15 cellular contexts compared by ENCODE assay signal in the genomic region with DNA sequence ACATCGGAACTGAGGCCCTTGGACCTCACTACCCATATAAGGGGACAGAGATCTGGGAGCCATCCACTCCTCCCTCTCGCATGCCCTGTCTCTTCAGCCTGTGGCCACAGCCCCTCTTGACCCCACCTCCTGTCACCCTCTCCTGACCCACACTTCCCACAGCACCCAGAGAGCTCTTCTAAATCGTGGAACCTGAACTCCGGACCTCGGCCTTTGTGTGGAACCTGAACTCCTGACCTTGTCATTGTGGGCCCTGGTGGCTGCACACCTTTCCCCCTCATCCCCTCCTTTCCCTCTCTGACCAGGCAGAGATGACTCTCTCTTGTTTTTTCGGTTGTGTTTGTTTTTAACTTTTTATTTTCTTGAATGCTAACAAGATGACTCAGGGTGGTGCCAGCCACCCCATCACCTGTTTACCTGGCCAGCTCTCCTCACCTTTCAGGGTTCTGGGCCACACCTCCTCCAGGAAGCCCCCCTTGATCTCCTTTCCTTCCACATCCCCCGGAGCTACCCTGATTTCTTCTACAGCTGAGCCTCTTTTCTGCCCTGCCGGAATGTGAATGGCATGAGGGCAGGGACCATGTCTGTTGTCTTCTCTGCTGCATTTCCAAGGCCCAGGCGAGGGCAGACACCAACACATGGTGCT. TPM values are rescaled to one million over a fixed set of nuclear protein-coding genes. Genes with fewer than 3 reads are reported as not detected.
"Had no signal": no experiment of that assay in that cellular context is flagged by ENCODE, and none has a peak within 500 bp of the region (broad histone marks: within the 10 kb centered on the region; RNA-seq: fewer than 3 reads in every experiment).

No MANE protein-coding gene starts in this region.

- H3K27me3 Mint-ChIP-seq: activated CD4-positive, alpha-beta memory T cell treated with anti-CD3 and anti-CD28 coated beads, Interleukin-2, amount 10 ng/mL, durations not matched to agents 7 days and 5 days had no signal

- H3K9me3 ChIP-seq: adrenal gland, pancreas, thyroid gland had no signal

- H3K27ac ChIP-seq: adrenal gland, cardiac muscle cell, pancreas, SK-N-MC, thyroid gland had no signal

- H3K4me3 Mint-ChIP-seq: activated CD4-positive, alpha-beta memory T cell treated with anti-CD3 and anti-CD28 coated beads, Interleukin-2, amount 10 ng/mL, durations not matched to agents 7 days and 5 days; activated T-helper 1 cell treated with anti-CD3 and anti-CD28 coated beads, Interleukin-12 subunit alpha, Interleukin-12 subunit beta, Interleukin-2, Interleukin-4 antibody, amounts not matched to agents 30 ng/mL and 10 ng/mL and 1 ng/mL, durations not matched to agents 14 hours and 24 hours and 36 hours had no signal

- H3K27ac Mint-ChIP-seq: activated CD4-positive, alpha-beta memory T cell treated with anti-CD3 and anti-CD28 coated beads, Interleukin-2, amount 10 ng/mL, durations not matched to agents 7 days and 5 days; activated T-helper 1 cell treated with anti-CD3 and anti-CD28 coated beads, Interleukin-12 subunit alpha, Interleukin-12 subunit beta, Interleukin-2, Interleukin-4 antibody, amounts not matched to agents 30 ng/mL and 10 ng/mL and 1 ng/mL, durations not matched to agents 14 hours and 24 hours and 36 hours had no signal

- H3K9me3 Mint-ChIP-seq: activated CD4-positive, alpha-beta memory T cell treated with anti-CD3 and anti-CD28 coated beads, Interleukin-2, amount 10 ng/mL, durations not matched to agents 7 days and 5 days; activated T-helper 1 cell treated with anti-CD3 and anti-CD28 coated beads, Interleukin-12 subunit alpha, Interleukin-12 subunit beta, Interleukin-2, Interleukin-4 antibody, amounts not matched to agents 30 ng/mL and 10 ng/mL and 1 ng/mL, durations not matched to agents 14 hours and 24 hours and 36 hours had no signal

- H3K27me3 ChIP-seq: adrenal gland, cardiac muscle cell, pancreas, thyroid gland had no signal

- ATAC-seq: left lobe of liver, pancreas had no signal

- DNase-seq: activated CD4-positive, alpha-beta memory T cell treated with anti-CD3 and anti-CD28 coated beads, Interleukin-2, amount 10 ng/mL, durations not matched to agents 7 days and 5 days; activated CD4-positive, CD25-positive, alpha-beta regulatory T cell treated with anti-CD3 and anti-CD28 coated beads, Interleukin-2, amount 50 U/mL, for 72 hours; activated CD8-positive, alpha-beta memory T cell treated with anti-CD3 and anti-CD28 coated beads, Interleukin-2, amount 50 U/mL, for 48 hours; activated naive CD4-positive, alpha-beta T cell treated with Interleukin-2 at 50 U/mL for 16 hours; adrenal gland; hippocampal formation; pancreas; stimulated activated CD4-positive, alpha-beta T cell treated with anti-CD3 and anti-CD28 coated beads, Interleukin-1b, Interleukin-23, amount 100 ng/mL, for 48 hours; thyroid gland had no signal

- H3K4me3 ChIP-seq: adrenal gland, cardiac muscle cell, pancreas, SK-N-MC, thyroid gland had no signal

RNA-seq across cellular contexts. Expression of a gene that starts 13.8 kb away (rescaled TPM):
- polyA plus RNA-seq: neural cell had no signal

RNA-seq across cellular contexts. Expression of a gene that starts 29.7 kb away (rescaled TPM):
- total RNA-seq: esophagus mucosa had no signal
- polyA plus RNA-seq: neural cell had no signal
